In the genomic region with DNA sequence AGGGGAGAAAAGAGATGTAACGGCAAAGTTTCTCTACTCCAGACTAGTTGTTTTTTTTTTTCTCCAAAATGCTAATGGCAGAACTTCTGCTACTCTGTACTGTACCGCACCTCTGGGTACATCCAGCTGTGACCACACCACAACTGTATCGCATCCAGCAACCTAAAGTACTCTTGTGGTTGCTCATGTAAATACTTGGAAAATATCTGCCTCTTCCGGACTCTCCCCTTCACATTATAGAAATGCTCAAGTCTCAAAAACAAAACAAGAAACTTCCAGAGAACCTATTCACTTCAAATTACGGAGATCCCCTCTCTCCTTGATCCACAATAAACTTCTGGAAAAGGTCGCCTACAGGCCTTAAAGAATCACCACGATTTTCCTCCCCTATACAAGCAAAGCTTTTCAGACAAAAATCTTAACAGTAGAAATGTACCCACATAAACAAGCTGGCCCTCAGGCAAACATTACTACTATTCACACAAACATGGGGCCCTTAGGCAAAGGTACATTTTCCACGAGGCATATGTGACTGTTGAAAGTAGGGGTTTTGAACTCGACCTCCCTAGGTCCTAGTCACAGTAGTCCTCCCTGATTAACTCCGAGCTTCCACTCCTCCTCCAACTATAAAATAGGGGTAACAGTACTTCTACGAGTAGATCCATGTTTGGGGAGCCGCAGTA, we compare ENCODE assay signal across 9 cellular contexts.
DNase-seq lines count a peak whose midpoint lies in the region; ATAC-seq and TF ChIP-seq lines count a peak whose summit lies in the region.
"Had no signal": no experiment of that assay in that cellular context is flagged by ENCODE, and none has a peak within 500 bp of the region (broad histone marks: within the 10 kb centered on the region; RNA-seq: fewer than 3 reads in every experiment).

No MANE protein-coding gene starts in this region.

- H3K4me3 Mint-ChIP-seq in brain: peak overlapping the region; percentile 84 to 91 (median 85)

- H3K36me3 ChIP-seq in cardiac muscle cell: no peaks in the 10 kb centered on the region
- peaks cover 6 to 40% of the 10 kb centered on the region in 2 experiments for H3K36me3 ChIP-seq in mesenchymal stem cell (ENCODE audit: control insufficient read depth in 1 of 2, insufficient read depth in 2 of 2, low read depth in 1 of 2, low read length in 2 of 2)
- no peaks in the 10 kb centered on the region for H3K36me3 ChIP-seq in uterus

- H3K27me3 Mint-ChIP-seq in brain: peaks cover 57% of the 10 kb centered on the region

- no peak overlapping the region for H2BK12ac ChIP-seq in mesenchymal stem cell (ENCODE audit: low read length in 2 of 2)

- no peak overlapping the region for H2BK5ac ChIP-seq in mesenchymal stem cell (ENCODE audit: low read depth, low read length, poor library complexity, severe bottlenecking)

- peak in 1 of 2 donors; percentile 43 for DNase-seq in cardiac muscle cell (ENCODE audit: low read depth in 1 of 2, low spot score in 1 of 2)
- no peak for DNase-seq in Right ventricle myocardium superior
- DNase-seq in mesenchymal stem cell: peak; percentile 65
- no peak for DNase-seq in uterus
- no peak for DNase-seq in activated CD4-positive, CD25-positive, alpha-beta regulatory T cell treated with anti-CD3 and anti-CD28 coated beads, Interleukin-2, amount 50 U/mL, for 72 hours
- no peak for DNase-seq in NCI-H345 (lab: John Stamatoyannopoulos, UW)
- no peak for DNase-seq in DMS 273 (lab: John Stamatoyannopoulos, UW; ENCODE audit: unreplicated experiment)
- DNase-seq: stimulated activated CD4-positive, alpha-beta T cell treated with anti-CD3 and anti-CD28 coated beads, Interleukin-15, amount 100 ng/mL, for 24 hours had no signal

- no peak for TF ChIP-seq CTCF in cardiac muscle cell (IDR thresholded peaks at IDR 0.05; ENCODE audit: low read depth, low read length)
- no peak for TF ChIP-seq CTCF in brain (conservative IDR thresholded peaks at IDR 0.05)
- TF ChIP-seq CTCF in uterus (IDR thresholded peaks at IDR 0.05): no peak

- H3K9me3 ChIP-seq in cardiac muscle cell (ENCODE audit: low read depth) (no peaks in the 10 kb centered on the region), mesenchymal stem cell (ENCODE audit: control insufficient read depth, low read length) (no peaks in the 10 kb centered on the region), uterus (no peaks in the 10 kb centered on the region)

- H3K27ac Mint-ChIP-seq in brain: peak overlapping the region; percentile 69 to 96 (median 86)

- no peaks in the 10 kb centered on the region for H3K9me3 Mint-ChIP-seq in brain

- no peak overlapping the region for H2BK15ac ChIP-seq in mesenchymal stem cell (ENCODE audit: low read depth, poor library complexity, severe bottlenecking)

- H3K4me2 ChIP-seq in mesenchymal stem cell (ENCODE audit: low read length, poor library complexity, severe bottlenecking): peak overlapping the region; percentile 96

- H3K4me1 ChIP-seq in cardiac muscle cell (ENCODE audit: low read depth) (no peaks in the 10 kb centered on the region), mesenchymal stem cell (ENCODE audit: control insufficient read depth, insufficient read depth, low read depth, low read length) (peaks cover 5% of the 10 kb centered on the region), uterus (peaks cover 6 to 13% of the 10 kb centered on the region in 2 donors)

- H3K18ac ChIP-seq in mesenchymal stem cell (ENCODE audit: low read depth in 1 of 2, low read length in 2 of 2): no peak overlapping the region

- WGBS in mesenchymal stem cell: 87% methylated on average over 10 of the region's 12 CpGs

- intact Hi-C loops in Right ventricle myocardium superior (cut with DNase I): loop anchor here (5.0 kb wide), 1 partner anchor 32 kb away; no protein-coding TSS in a partner anchor
- intact Hi-C loops in uterus (cut with DNase I; ENCODE audit: low total_unique reads): no loop called here

- H3K4me1 Mint-ChIP-seq in brain: peaks cover 40% of the 10 kb centered on the region

- no peak overlapping the region for H3K4ac ChIP-seq in mesenchymal stem cell (ENCODE audit: low read depth in 1 of 2, low read length in 2 of 2)

- peak overlapping the region in 1 of 2 experiments; percentile 37 for H3K23ac ChIP-seq in mesenchymal stem cell (ENCODE audit: low read length in 2 of 2)

- no peak for TF ChIP-seq POLR2A in uterus (IDR thresholded peaks at IDR 0.05)

- H3K14ac ChIP-seq in mesenchymal stem cell (ENCODE audit: low read length in 2 of 2): no peak overlapping the region

- ATAC-seq in Right ventricle myocardium superior (ENCODE audit: poor library complexity): no peak

- H4K8ac ChIP-seq in mesenchymal stem cell (ENCODE audit: low read length): no peak overlapping the region

- no peak overlapping the region for H2BK120ac ChIP-seq in mesenchymal stem cell (ENCODE audit: low read depth, low read length)

- peak overlapping the region; percentile 97 for H3K9ac ChIP-seq in mesenchymal stem cell (ENCODE audit: low read length)

- peaks cover 14% of the 10 kb centered on the region for H3K36me3 Mint-ChIP-seq in brain

- H2AK5ac ChIP-seq in mesenchymal stem cell (ENCODE audit: low read length, severe bottlenecking): no peak overlapping the region

- no peak overlapping the region for H3K27ac ChIP-seq in cardiac muscle cell
- no peak overlapping the region for H3K27ac ChIP-seq in mesenchymal stem cell (ENCODE audit: low read length, poor library complexity, severe bottlenecking)
- peak overlapping the region; percentile 99 to 100 for H3K27ac ChIP-seq in uterus

- peaks cover 47% of the 10 kb centered on the region for H3K27me3 ChIP-seq in cardiac muscle cell
- H3K27me3 ChIP-seq in mesenchymal stem cell (ENCODE audit: control insufficient read depth in 1 of 2, insufficient read depth in 1 of 2, low read length in 2 of 2): no peaks in the 10 kb centered on the region
- no peaks in the 10 kb centered on the region for H3K27me3 ChIP-seq in uterus

- H2AFZ ChIP-seq in mesenchymal stem cell (ENCODE audit: low read depth, low read length): no peak overlapping the region

- no peak overlapping the region for H4K91ac ChIP-seq in mesenchymal stem cell (ENCODE audit: low read length)

- H3K4me3 ChIP-seq in cardiac muscle cell (peak overlapping the region; percentile 85), mesenchymal stem cell (ENCODE audit: insufficient read depth in 1 of 2, low read depth in 1 of 2, low read length in 2 of 2) (peak overlapping the region in 1 of 2 experiments; percentile 84), uterus (peak overlapping the region; percentile 26 to 98)

- H3K79me1 ChIP-seq in mesenchymal stem cell (replicated peaks; ENCODE audit: low read length, poor library complexity, severe bottlenecking): peaks cover 9% of the 10 kb centered on the region

Comparison
In these comparisons a context has a peak if more than half of its experiments do, and no peak if none do; other contexts are left out.
1. H3K27ac ChIP-seq: peak in uterus (2 of 2); none in cardiac muscle cell (single experiment) and mesenchymal stem cell (single experiment).